In genomic region chr10:102419561-102420442, GRCh38 we compare ENCODE assay signal across 8 cellular contexts. TPM values are rescaled to one million over a fixed set of nuclear protein-coding genes. Genes with fewer than 3 reads are reported as not detected.
DNase-seq lines count a peak whose midpoint lies in the region; ATAC-seq and TF ChIP-seq lines count a peak whose summit lies in the region.

No MANE protein-coding gene starts in this region.

- WGBS in upper lobe of left lung, 2 donors: 1% methylated on average over 25 to 40 of the region's 57 CpGs

- H3K4me3 ChIP-seq in BJ (ENCODE audit: low read depth, low read length): peak overlapping the region; percentile 82
- peak overlapping the region; percentile 81 for H3K4me3 ChIP-seq in fibroblast of mammary gland (ENCODE audit: control insufficient read depth, low read depth, low read length)
- H3K4me3 ChIP-seq in neural progenitor cell: peak overlapping the region; percentile 77
- H3K4me3 ChIP-seq in upper lobe of left lung: peak overlapping the region; percentile 69 to 99 (median 86)

- CTCF ChIA-PET in BJ (lab: Yijun Ruan, JAX): interaction anchor here (1.0 to 7.0 kb wide), 9 partner anchors 9 to 250 kb away, joined by 3 to 60 read pairs (median 30); partner anchors contain the start of gene CUEDC2

- peaks cover 46% of the 10 kb centered on the region for H3F3A ChIP-seq in neural progenitor cell (ENCODE audit: low read depth)

- H3K27ac ChIP-seq in neural progenitor cell (no peak overlapping the region), upper lobe of left lung (peak overlapping the region; percentile 89 to 95 (median 92))

- H3K4me1 ChIP-seq in neural progenitor cell (peaks cover 19% of the 10 kb centered on the region), upper lobe of left lung (peaks cover 26 to 46% (median 33%) of the 10 kb centered on the region in 4 donors)

- no peak for TF ChIP-seq EP300 in upper lobe of left lung (IDR thresholded peaks at IDR 0.05)

- DNase-seq in BJ (ENCODE audit: low read depth) (no peak), HT-29 (ENCODE audit: low spot score) (peak; percentile 32), NOMO-1 treated with DMSO at 0.1 percent for 48 hours (lab: John Stamatoyannopoulos, UW; ENCODE audit: unreplicated experiment) (peak; percentile 30), fibroblast of mammary gland (ENCODE audit: low read depth) (no peak), neural progenitor cell (ENCODE audit: low spot score) (peak; percentile 92), upper lobe of left lung (peak; percentile 48 to 93)
- DNase-seq in activated T-helper 1 cell treated with anti-CD3 and anti-CD28 coated beads, Interleukin-2, amount 50 U/mL, for 16 hours (ENCODE audit: low read depth in 1 of 2, low spot score in 1 of 2): peak; percentile 45 to 56

- POLR2A ChIA-PET in BJ (lab: Charles Lee): interaction anchor here (1.3 to 3.1 kb wide), 2 partner anchors 13 to 189 kb away, joined by 3 to 7 read pairs; partner anchors contain the start of gene CUEDC2

- peaks cover 20% of the 10 kb centered on the region for H3K27me3 Mint-ChIP-seq in neural progenitor cell (ENCODE audit: insufficient read depth, low read depth)

- no peaks in the 10 kb centered on the region for H3K79me2 ChIP-seq in neural progenitor cell (ENCODE audit: low read depth)

- H3K9me3 Mint-ChIP-seq in neural progenitor cell: no peaks in the 10 kb centered on the region

- H3K9me3 ChIP-seq in neural progenitor cell (ENCODE audit: low read depth) (no peaks in the 10 kb centered on the region), upper lobe of left lung (peaks cover 0 to 3% (median 0%) of the 10 kb centered on the region in 4 donors)

- no peak for TF ChIP-seq CTCF in BJ (IDR thresholded peaks at IDR 0.05; ENCODE audit: insufficient read depth, low read depth, low read length)
- TF ChIP-seq CTCF in fibroblast of mammary gland (conservative IDR thresholded peaks at IDR 0.05; ENCODE audit: control insufficient read depth, insufficient read depth, low read depth, low read length): no peak
- no peak for TF ChIP-seq CTCF in neural progenitor cell (IDR thresholded peaks at IDR 0.05)
- no peak for TF ChIP-seq CTCF in upper lobe of left lung (IDR thresholded peaks at IDR 0.05)

- peaks cover 4% of the 10 kb centered on the region for H3K36me3 Mint-ChIP-seq in neural progenitor cell

- peaks cover 42% of the 10 kb centered on the region for H3K4me1 Mint-ChIP-seq in neural progenitor cell

- H3K27me3 ChIP-seq in BJ (ENCODE audit: control insufficient read depth, insufficient read depth, low read length) (peaks cover 6% of the 10 kb centered on the region), neural progenitor cell (peaks cover 26% of the 10 kb centered on the region), upper lobe of left lung (peaks cover 0 to 13% (median 1%) of the 10 kb centered on the region in 4 donors)

- TF ChIP-seq POLR2A in upper lobe of left lung (IDR thresholded peaks at IDR 0.05): no peak

- H2AFZ ChIP-seq in neural progenitor cell (replicated peaks): peak overlapping the region; percentile 96

- no peak overlapping the region for H3K27ac Mint-ChIP-seq in neural progenitor cell

- ATAC-seq in upper lobe of left lung (ENCODE audit: low FRiP score in 2 of 2) (peak; percentile 19 to 37), GM18520 (IDR thresholded peaks at IDR 0.05; ENCODE audit: unreplicated experiment) (no peak)

- H3K4me2 ChIP-seq in neural progenitor cell: peak overlapping the region; percentile 87

- H3K9ac ChIP-seq in neural progenitor cell: no peak overlapping the region

- H4K20me1 ChIP-seq in neural progenitor cell (ENCODE audit: low read depth): peaks cover 36% of the 10 kb centered on the region

- H3K4me3 Mint-ChIP-seq in neural progenitor cell: peak overlapping the region; percentile 98

- H3K36me3 ChIP-seq in BJ (ENCODE audit: control insufficient read depth, insufficient read depth, low read length) (peaks cover 8% of the 10 kb centered on the region), neural progenitor cell (no peaks in the 10 kb centered on the region), upper lobe of left lung (peaks cover 0 to 18% (median 16%) of the 10 kb centered on the region in 4 donors)

RNA-seq across cellular contexts. Expression of gene FBXL15, which starts 0.8 kb away (rescaled TPM):
- 3.5 and 7.5 TPM in 2 replicates for polyA plus RNA-seq in BJ (2011; rRNA removed)
- 0.77 and 1.2 TPM in 2 replicates for polyA minus RNA-seq in BJ (2011; rRNA and poly(A)+ RNA removed)
- 25.5 and 49.5 TPM in 2 replicates for total RNA-seq in HT-29 (2014; rRNA removed; shearing (Covaris generic))
- total RNA-seq in neural progenitor cell (ENCODE audit: low replicate concordance): 4.4 and 12.2 TPM in 2 replicates
- 10 to 100 TPM; 18.5 to 70.2 (median 26.8) TPM for total RNA-seq in upper lobe of left lung

RNA-seq across cellular contexts. Expression of gene PSD, which starts 1.2 kb away (rescaled TPM):
- polyA plus RNA-seq in BJ (2011; rRNA removed): 1.2 and 1.8 TPM in 2 replicates
- polyA minus RNA-seq in BJ (2011; rRNA and poly(A)+ RNA removed): 0.81 and 0.98 TPM in 2 replicates
- total RNA-seq in HT-29 (2014; rRNA removed; shearing (Covaris generic)): 0.18 and 0.47 TPM in 2 replicates
- 0.09 and 2.8 TPM in 2 replicates for total RNA-seq in neural progenitor cell (ENCODE audit: low replicate concordance)
- total RNA-seq in upper lobe of left lung: 10 to 100 TPM in 2 of 6 donors, 1 to 10 TPM in 4; 1.1 to 28.3 (median 3.5) TPM

RNA-seq across cellular contexts. Expression of gene CUEDC2, which starts 12.6 kb away (rescaled TPM):
- polyA plus RNA-seq in BJ (2011; rRNA removed): 51.2 and 74.4 TPM in 2 replicates
- 22.3 and 31.1 TPM in 2 replicates for polyA minus RNA-seq in BJ (2011; rRNA and poly(A)+ RNA removed)
- total RNA-seq in HT-29 (2014; rRNA removed; shearing (Covaris generic)): 37.0 and 38.6 TPM in 2 replicates
- total RNA-seq in neural progenitor cell (ENCODE audit: low replicate concordance): 64.0 and 97.4 TPM in 2 replicates
- total RNA-seq in upper lobe of left lung: 10 to 100 TPM; 33.1 to 67.1 (median 46.5) TPM

RNA-seq across cellular contexts. Expression of gene NFKB2, which starts 24.3 kb away (rescaled TPM):
- 17.8 and 31.3 TPM in 2 replicates for polyA plus RNA-seq in BJ (2011; rRNA removed)
- 14.1 and 14.5 TPM in 2 replicates for polyA minus RNA-seq in BJ (2011; rRNA and poly(A)+ RNA removed)
- 27.5 and 38.4 TPM in 2 replicates for total RNA-seq in HT-29 (2014; rRNA removed; shearing (Covaris generic))
- total RNA-seq in neural progenitor cell (ENCODE audit: low replicate concordance): 4.0 and 14.9 TPM in 2 replicates
- 10 to 100 TPM; 31.2 to 67.6 (median 41.2) TPM for total RNA-seq in upper lobe of left lung

RNA-seq across cellular contexts. Expression of gene C10orf95, which starts 31.5 kb away (rescaled TPM):
- polyA plus RNA-seq in BJ (2011; rRNA removed): not detected in 2 replicates
- not detected in 2 replicates for polyA minus RNA-seq in BJ (2011; rRNA and poly(A)+ RNA removed)
- 4.5 and 11.7 TPM in 2 replicates for total RNA-seq in HT-29 (2014; rRNA removed; shearing (Covaris generic))
- not detected in 2 replicates for total RNA-seq in neural progenitor cell (ENCODE audit: low replicate concordance)
- total RNA-seq in upper lobe of left lung: 10 to 100 TPM in 5 of 6 donors, 1 to 10 TPM in 1; 5.9 to 27.5 (median 15.1) TPM

Comparison
In these comparisons a context has a peak if more than half of its experiments do, and no peak if none do; other contexts are left out.
1. DNase-seq: peak in HT-29 (single experiment), NOMO-1 treated with DMSO at 0.1 percent for 48 hours (single experiment), activated T-helper 1 cell treated with anti-CD3 and anti-CD28 coated beads, Interleukin-2, amount 50 U/mL, for 16 hours (2 of 2), neural progenitor cell (single experiment) and upper lobe of left lung (2 of 2); none in BJ (single experiment) and fibroblast of mammary gland (single experiment).
2. Peak in every context shown above with its lines, with median percentiles within 50 percentile points of each other: H3K4me3 ChIP-seq.